Comparison of ENCODE assay signal across 21 cellular contexts in the genomic region with DNA sequence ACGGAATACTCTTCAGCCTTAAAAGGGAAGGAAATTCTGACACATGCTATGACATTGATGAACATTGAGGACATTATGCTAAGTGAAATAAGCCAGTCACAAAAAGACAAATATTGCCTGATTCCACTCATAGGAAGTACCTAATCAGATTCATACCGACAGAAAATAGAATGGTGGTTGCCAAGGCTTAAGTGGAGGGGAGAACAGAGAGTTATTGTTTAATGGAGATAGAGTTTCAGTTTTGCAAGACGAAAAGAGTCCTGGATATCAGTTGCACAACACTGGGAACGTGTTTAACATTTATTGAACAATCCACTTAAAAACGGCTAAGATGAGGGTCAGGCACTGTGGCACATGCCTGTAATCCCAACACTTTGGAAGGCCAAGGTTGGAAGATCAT. TPM values are rescaled to one million over a fixed set of nuclear protein-coding genes. Genes with fewer than 3 reads are reported as not detected.
A peak's percentile ranks its signal among the peaks of the same experiment; 100 is the strongest.
DNase-seq lines count a peak whose midpoint lies in the region; ATAC-seq and TF ChIP-seq lines count a peak whose summit lies in the region.
"Had no signal": no experiment of that assay in that cellular context is flagged by ENCODE, and none has a peak within 500 bp of the region (broad histone marks: within the 10 kb centered on the region; RNA-seq: fewer than 3 reads in every experiment).

No MANE protein-coding gene starts in this region.

- TF ChIP-seq CTCF in right lobe of liver (IDR thresholded peaks at IDR 0.05) = no peak

- peak overlapping the region in 6 of 11 experiments; percentile 19 to 93 (median 70); a peak in 10 of 22 replicates for H3K27ac ChIP-seq in BLaER1 treated with 17β-estradiol and CSF1 and Interleukin-3, amounts not matched to agents 10 nM and 100 nM
- no peak overlapping the region for H3K27ac ChIP-seq in right lobe of liver
- H3K27ac ChIP-seq: vagina had no signal

- H3K4me1 ChIP-seq in BLaER1 treated with 17β-estradiol and CSF1 and Interleukin-3, amounts not matched to agents 10 nM and 100 nM = peaks cover 0 to 81% (median 13%) of the 10 kb centered on the region in 10 experiments; a peak in 11 of 20 replicates
- no peaks in the 10 kb centered on the region for H3K4me1 ChIP-seq in right lobe of liver
- H3K4me1 ChIP-seq: vagina had no signal

- peak overlapping the region in 6 of 11 experiments; percentile 11 to 85 (median 50); a peak in 10 of 22 replicates for H3K4me2 ChIP-seq in BLaER1 treated with 17β-estradiol and CSF1 and Interleukin-3, amounts not matched to agents 10 nM and 100 nM
- H3K4me2 ChIP-seq: GM23338, SK-N-SH had no signal

- H4K20me1 ChIP-seq in BLaER1 treated with 17β-estradiol and CSF1 and Interleukin-3, amounts not matched to agents 10 nM and 100 nM = no peaks in the 10 kb centered on the region

- peak overlapping the region in 3 of 11 experiments; percentile 31 to 68 (median 68); a peak in 6 of 22 replicates for H3K9ac ChIP-seq in BLaER1 treated with 17β-estradiol and CSF1 and Interleukin-3, amounts not matched to agents 10 nM and 100 nM
- H3K9ac ChIP-seq: SK-N-SH had no signal

- no peak for TF ChIP-seq POLR2A in right lobe of liver (IDR thresholded peaks at IDR 0.05)

- no peaks in the 10 kb centered on the region for H3K27me3 ChIP-seq in BLaER1 treated with 17β-estradiol and CSF1 and Interleukin-3, amounts not matched to agents 10 nM and 100 nM
- no peaks in the 10 kb centered on the region for H3K27me3 ChIP-seq in right lobe of liver
- H3K27me3 ChIP-seq: vagina had no signal

- ATAC-seq in right lobe of liver (peak in 3 of 4 donors; percentile 10 to 61 (median 50)), GM19467 (IDR thresholded peaks at IDR 0.05; ENCODE audit: unreplicated experiment) (no peak)
- ATAC-seq: GM23338, K562 had no signal

- DNase-seq in Kasumi-1 (lab: John Stamatoyannopoulos, UW) (peak; percentile 62 to 72), SIG-M5 (lab: John Stamatoyannopoulos, UW) (peak; percentile 62), right lobe of liver (no peak), NCI-H2227 (lab: John Stamatoyannopoulos, UW; ENCODE audit: unreplicated experiment) (no peak), 8988T (no peak)
- DNase-seq in activated CD4-positive, CD25-positive, alpha-beta regulatory T cell treated with anti-CD3 and anti-CD28 coated beads, Interleukin-2, amount 50 U/mL, for 72 hours = no peak
- DNase-seq: activated CD4-positive, alpha-beta T cell treated with anti-CD3 and anti-CD28 coated beads, Interleukin-2, amount 10 ng/mL, durations not matched to agents 7 days and 5 days; activated naive CD4-positive, alpha-beta T cell treated with anti-CD3 and anti-CD28 coated beads for 36 hours; left cardiac atrium; NCI-H1092 treated with DMSO at 0.1 percent for 48 hours; NCI-H345; occipital lobe; OCI-M1; right cardiac atrium; SK-N-SH; stimulated activated CD4-positive, alpha-beta T cell treated with anti-CD3 and anti-CD28 coated beads, Interleukin-1b, Interleukin-23, amount 100 ng/mL, for 48 hours had no signal

- peaks cover 0 to 16% (median 0%) of the 10 kb centered on the region in 11 experiments; a peak in 4 of 22 replicates for H3K9me3 ChIP-seq in BLaER1 treated with 17β-estradiol and CSF1 and Interleukin-3, amounts not matched to agents 10 nM and 100 nM (replicated peaks in 1 of 11)
- H3K9me3 ChIP-seq in right lobe of liver = no peaks in the 10 kb centered on the region
- H3K9me3 ChIP-seq: SK-N-SH, vagina had no signal

- H3K36me3 ChIP-seq in BLaER1 treated with 17β-estradiol and CSF1 and Interleukin-3, amounts not matched to agents 10 nM and 100 nM = peaks cover 0 to 3% (median 0%) of the 10 kb centered on the region in 11 experiments; a peak in 1 of 22 replicates
- H3K36me3 ChIP-seq in right lobe of liver = no peaks in the 10 kb centered on the region
- H3K36me3 ChIP-seq: vagina had no signal

- no peak overlapping the region for H3K4me3 ChIP-seq in BLaER1 treated with 17β-estradiol and CSF1 and Interleukin-3, amounts not matched to agents 10 nM and 100 nM
- H3K4me3 ChIP-seq in right lobe of liver = no peak overlapping the region
- H3K4me3 ChIP-seq: GM23338, K562, vagina had no signal

- intact Hi-C loops in right lobe of liver (cut with DNase I) = no loop called here

- WGBS in right lobe of liver (ENCODE audit: insufficient coverage, low coverage, low lambda C conversion rate, missing lambda C conversion rate) = 30% methylated on average over 5 of the region's 5 CpGs

RNA-seq across cellular contexts. Expression of a gene that starts 45.6 kb away (rescaled TPM):
- 10 to 100 TPM; 33.3 to 56.4 (median 38.1) TPM for total RNA-seq in right lobe of liver

RNA-seq across cellular contexts. Expression of a gene that starts 50.3 kb away (rescaled TPM):
- total RNA-seq in right lobe of liver = 10 to 100 TPM; 11.5 to 14.0 (median 12.0) TPM

Comparison
In these comparisons a context has a peak if more than half of its experiments do, and no peak if none do; other contexts are left out.
1. H3K27ac ChIP-seq: peak in BLaER1 treated with 17β-estradiol and CSF1 and Interleukin-3, amounts not matched to agents 10 nM and 100 nM (6 of 11); none in right lobe of liver (0 of 3).
2. DNase-seq: peak in Kasumi-1 (2 of 2) and SIG-M5 (single experiment); none in right lobe of liver (0 of 3), activated CD4-positive, CD25-positive, alpha-beta regulatory T cell treated with anti-CD3 and anti-CD28 coated beads, Interleukin-2, amount 50 U/mL, for 72 hours (single experiment), NCI-H2227 (single experiment) and 8988T (single experiment).